In genomic region chr3:171284308-171285075, GRCh38 we compare ENCODE assay signal across 8 cellular contexts.
DNase-seq lines count a peak whose midpoint lies in the region; ATAC-seq and TF ChIP-seq lines count a peak whose summit lies in the region.

No MANE protein-coding gene starts in this region.

- H3K4me3 ChIP-seq in HAP-1 = no peak overlapping the region

- no peak overlapping the region for H3K27ac ChIP-seq in CD4-positive, alpha-beta T cell (ENCODE audit: low read depth, low read length)

- BruUV-seq in MCF 10A (replicated peaks; lab: Mats Ljungman, UMichigan) = no TSS peak

- peaks cover 8% of the 10 kb centered on the region for H3K36me3 Mint-ChIP-seq in CD4-positive, alpha-beta T cell (ENCODE audit: low read depth)
- H3K36me3 Mint-ChIP-seq in MCF 10A (ENCODE audit: insufficient read depth, unreplicated experiment) (no peaks in the 10 kb centered on the region), nephron (ENCODE audit: low read depth) (no peaks in the 10 kb centered on the region)

- no peaks in the 10 kb centered on the region for H3K27me3 Mint-ChIP-seq in CD4-positive, alpha-beta T cell
- no peaks in the 10 kb centered on the region for H3K27me3 Mint-ChIP-seq in MCF 10A (ENCODE audit: insufficient read depth, unreplicated experiment)
- H3K27me3 Mint-ChIP-seq in nephron (ENCODE audit: low read depth) = no peaks in the 10 kb centered on the region

- H3K9me3 Mint-ChIP-seq in CD4-positive, alpha-beta T cell = no peaks in the 10 kb centered on the region
- no peaks in the 10 kb centered on the region for H3K9me3 Mint-ChIP-seq in MCF 10A (ENCODE audit: unreplicated experiment)
- no peaks in the 10 kb centered on the region for H3K9me3 Mint-ChIP-seq in nephron

- TF ChIP-seq CTCF in CD4-positive, alpha-beta T cell (IDR thresholded peaks at IDR 0.05) = no peak
- no peak for TF ChIP-seq CTCF in MCF 10A (IDR thresholded peaks at IDR 0.05; ENCODE audit: unreplicated experiment)
- no peak for TF ChIP-seq CTCF in nephron (IDR thresholded peaks at IDR 0.05; ENCODE audit: unreplicated experiment in 3 of 3)

- CTCF ChIA-PET in CD4-positive, alpha-beta T cell (lab: Charles Lee) = no interaction called here
- CTCF ChIA-PET in MCF 10A (lab: Yijun Ruan, JAX) = interaction anchor here (1.3 kb wide), 1 partner anchor 98 kb away, joined by 5 read pairs; no protein-coding TSS in a partner anchor

- in situ Hi-C loops in HAP-1 (cut with MboI; ENCODE audit: low sequenced_read_pairs) = no loop called here

- DNase-seq in CD4-positive, alpha-beta T cell = no peak
- DNase-seq in MCF 10A (ENCODE audit: unreplicated experiment) (peak; percentile 93), HAP-1 (ENCODE audit: low spot score in 2 of 2) (no peak), posterior cingulate gyrus (no peak), NCI-H1417 treated with DMSO at 0.1 percent for 48 hours (lab: John Stamatoyannopoulos, UW) (no peak)

- H3K4me1 Mint-ChIP-seq in CD4-positive, alpha-beta T cell (ENCODE audit: low read depth) = peaks cover 65% of the 10 kb centered on the region
- H3K4me1 Mint-ChIP-seq in MCF 10A (ENCODE audit: insufficient read depth, unreplicated experiment) (peaks cover 29% of the 10 kb centered on the region), nephron (peaks cover 49% of the 10 kb centered on the region)

- no peaks in the 10 kb centered on the region for H3K9me3 ChIP-seq in CD4-positive, alpha-beta T cell (ENCODE audit: control insufficient read depth, low read length)
- H3K9me3 ChIP-seq in HAP-1 = no peaks in the 10 kb centered on the region

- no peaks in the 10 kb centered on the region for H3K27me3 ChIP-seq in CD4-positive, alpha-beta T cell (ENCODE audit: control insufficient read depth, insufficient read depth, low read length)
- no peaks in the 10 kb centered on the region for H3K27me3 ChIP-seq in HAP-1 (ENCODE audit: low read depth)

- intact Hi-C loops in CD4-positive, alpha-beta T cell (cut with DNase I, micrococcal nuclease) = no loop called here
- intact Hi-C loops in MCF 10A (cut with micrococcal nuclease) (loop anchor here (1.0 to 5.0 kb wide), 2 partner anchors 92 to 175 kb away; no protein-coding TSS in a partner anchor), posterior cingulate gyrus (cut with DNase I) (no loop called here)

- H3K36me3 ChIP-seq in HAP-1 (replicated peaks) = no peaks in the 10 kb centered on the region

- POLR2A ChIA-PET in CD4-positive, alpha-beta T cell (lab: Charles Lee) = no interaction called here
- POLR2A ChIA-PET in MCF 10A (lab: Yijun Ruan, JAX) = interaction anchor here (0.6 to 4.1 kb wide), 23 partner anchors 10 to 272 kb away, joined by 3 to 36 read pairs (median 3); partner anchors contain the start of gene TNIK

- H3K27ac Mint-ChIP-seq in CD4-positive, alpha-beta T cell = peak overlapping the region; percentile 7
- H3K27ac Mint-ChIP-seq in MCF 10A (ENCODE audit: low read depth, unreplicated experiment) (peak overlapping the region; percentile 83), nephron (peak overlapping the region; percentile 18 to 68 (median 67))

- ATAC-seq in CD4-positive, alpha-beta T cell (ENCODE audit: poor library complexity) = peak; percentile 49
- peak; percentile 60 for ATAC-seq in GM19463 (IDR thresholded peaks at IDR 0.05; ENCODE audit: unreplicated experiment)
- ATAC-seq in HG03575 (IDR thresholded peaks at IDR 0.05; ENCODE audit: extremely low read depth, insufficient number of reproducible peaks, low FRiP score, unreplicated experiment) = peak; percentile 32

- no peaks in the 10 kb centered on the region for H3K4me1 ChIP-seq in HAP-1

- peak overlapping the region; percentile 36 for H3K4me3 Mint-ChIP-seq in CD4-positive, alpha-beta T cell
- H3K4me3 Mint-ChIP-seq in MCF 10A (ENCODE audit: unreplicated experiment) (peak overlapping the region; percentile 9), nephron (no peak overlapping the region)

Comparison
In these comparisons a context has a peak if more than half of its experiments do, and no peak if none do; other contexts are left out.
1. H3K27ac Mint-ChIP-seq: peak in every context shown above with its lines; median percentile 83 in MCF 10A; 67 in nephron; 7 in CD4-positive, alpha-beta T cell.
2. H3K4me3 Mint-ChIP-seq: peak in CD4-positive, alpha-beta T cell (single experiment) and MCF 10A (single experiment); none in nephron (0 of 3).
3. Peak in every context shown above with its lines, with median percentiles within 50 percentile points of each other: ATAC-seq.